In genomic region chr12:55681142-55682077, GRCh38 we compare ENCODE assay signal across 8 cellular contexts. TPM values are rescaled to one million over a fixed set of nuclear protein-coding genes. Genes with fewer than 3 reads are reported as not detected.
DNase-seq lines count a peak whose midpoint lies in the region; ATAC-seq and TF ChIP-seq lines count a peak whose summit lies in the region.

No MANE protein-coding gene starts in this region.

- H3K4me1 Mint-ChIP-seq in GM23338 = peaks cover 13% of the 10 kb centered on the region
- H3K4me1 Mint-ChIP-seq in endothelial cell (ENCODE audit: unreplicated experiment) = peaks cover 7% of the 10 kb centered on the region

- H2AFZ ChIP-seq in GM23338 = peak overlapping the region; percentile 96

- DNase-seq in BE2C (peak; percentile 24), GM23338 (ENCODE audit: low spot score) (peak; percentile 94), OCI-M2 (lab: John Stamatoyannopoulos, UW; ENCODE audit: unreplicated experiment) (peak; percentile 5), endothelial cell (ENCODE audit: low spot score) (peak; percentile 38), vagina (ENCODE audit: extremely low spot score in 2 of 2) (no peak)

- H3K79me2 ChIP-seq in GM23338 (replicated peaks; ENCODE audit: insufficient read depth) = no peaks in the 10 kb centered on the region

- H3K9me3 Mint-ChIP-seq in GM23338 (no peaks in the 10 kb centered on the region), endothelial cell (ENCODE audit: unreplicated experiment) (no peaks in the 10 kb centered on the region)

- H3K27ac Mint-ChIP-seq in GM23338 = no peak overlapping the region
- no peak overlapping the region for H3K27ac Mint-ChIP-seq in endothelial cell (ENCODE audit: unreplicated experiment)

- H3K36me3 ChIP-seq in BE2C (no peaks in the 10 kb centered on the region), GM23338 (ENCODE audit: insufficient read depth) (no peaks in the 10 kb centered on the region), vagina (no peaks in the 10 kb centered on the region)

- H3K4me2 ChIP-seq in GM23338 = peak overlapping the region; percentile 81

- no peaks in the 10 kb centered on the region for H3K4me1 ChIP-seq in BE2C
- peaks cover 6% of the 10 kb centered on the region; the same call in 1 of the 2 replicates for H3K4me1 ChIP-seq in GM23338 (ENCODE audit: insufficient read depth)
- H3K4me1 ChIP-seq in mononuclear cell (ENCODE audit: insufficient read depth, low read length) = peaks cover 34% of the 10 kb centered on the region
- H3K4me1 ChIP-seq in vagina = peaks cover 12% of the 10 kb centered on the region

- H3K4me3 ChIP-seq in BE2C (ENCODE audit: low read depth, low read length) (no peak overlapping the region), GM23338 (peak overlapping the region; percentile 46), mononuclear cell (ENCODE audit: low read length) (peak overlapping the region; percentile 13), vagina (no peak overlapping the region)

- 0 out of 2 replicates have a peak, but pooled peaks cover 2% of the 10 kb centered on the region for H3K9me2 ChIP-seq in GM23338 (ENCODE audit: insufficient read depth)

- H4K20me1 ChIP-seq in GM23338 (replicated peaks; ENCODE audit: insufficient read depth) = no peaks in the 10 kb centered on the region

- H3K27ac ChIP-seq in GM23338 (ENCODE audit: low read depth) (no peak overlapping the region), vagina (no peak overlapping the region)

- no peak for TF ChIP-seq POLR2A in vagina (IDR thresholded peaks at IDR 0.05)

- H3K4me3 Mint-ChIP-seq in GM23338 (peak overlapping the region; percentile 59), endothelial cell (ENCODE audit: unreplicated experiment) (no peak overlapping the region)

- H3K9me3 ChIP-seq in BE2C = no peaks in the 10 kb centered on the region
- no peaks in the 10 kb centered on the region for H3K9me3 ChIP-seq in mononuclear cell (ENCODE audit: low read depth, low read length)
- H3K9me3 ChIP-seq in vagina = no peaks in the 10 kb centered on the region

- ATAC-seq in GM23338 (peak; percentile 94), HG03039 (IDR thresholded peaks at IDR 0.05; ENCODE audit: unreplicated experiment) (no peak), GM21390 (IDR thresholded peaks at IDR 0.05; ENCODE audit: unreplicated experiment) (no peak)

- H3F3A ChIP-seq in GM23338 (replicated peaks; ENCODE audit: low read depth) = no peaks in the 10 kb centered on the region

- H3K27me3 ChIP-seq in BE2C (peaks cover 37% of the 10 kb centered on the region), GM23338 (ENCODE audit: insufficient read depth) (no peaks in the 10 kb centered on the region), mononuclear cell (ENCODE audit: insufficient read depth, low read length) (no peaks in the 10 kb centered on the region), vagina (no peaks in the 10 kb centered on the region)

- H3K27me3 Mint-ChIP-seq in GM23338 (ENCODE audit: insufficient read depth, low read depth, poor library complexity) (peaks cover 20% of the 10 kb centered on the region), endothelial cell (ENCODE audit: unreplicated experiment) (peaks cover 10% of the 10 kb centered on the region)

- peaks cover 3% of the 10 kb centered on the region; the same call in 1 of the 3 replicates for H3K36me3 Mint-ChIP-seq in GM23338 (ENCODE audit: low read depth)
- H3K36me3 Mint-ChIP-seq in endothelial cell (ENCODE audit: low read depth, unreplicated experiment) = no peaks in the 10 kb centered on the region

- intact Hi-C loops in vagina (cut with DNase I) = no loop called here

- TF ChIP-seq CTCF in BE2C (IDR thresholded peaks at IDR 0.05; ENCODE audit: low read depth, low read length) (peak; percentile 50), GM23338 (conservative IDR thresholded peaks at IDR 0.05; ENCODE audit: low read depth in 2 of 2) (peak; percentile 63 to 73), endothelial cell (IDR thresholded peaks at IDR 0.05; ENCODE audit: unreplicated experiment) (no peak), vagina (IDR thresholded peaks at IDR 0.05) (no peak)

TF ChIP-seq in GM23338, 12 proteins besides CTCF, POLR2A, EP300 and RAD21:
- TF ChIP-seq POLR2AphosphoS5 (IDR thresholded peaks at IDR 0.05; ENCODE audit: low read depth) (0 out of 2 replicates have a peak, but pooled peaks have one; percentile 19), REST (IDR thresholded peaks at IDR 0.05; ENCODE audit: unreplicated experiment) (no peak)

RNA-seq across cellular contexts. Expression of gene ITGA7, which starts 26.3 kb away (rescaled TPM):
- 3.1 TPM for polyA plus RNA-seq in BE2C (2012; ENCODE audit: insufficient read depth, insufficient read length, low read depth)
- 45.3 and 49.1 TPM in 2 replicates for total RNA-seq in GM23338 (2014; rRNA removed; shearing (Covaris generic))
- 17.4 and 20.0 TPM in 2 replicates for polyA plus RNA-seq in GM23338 (2016; fragmentation: Nextera tagmentation; extraction: Ambion mirVana)
- total RNA-seq in endothelial cell (ENCODE audit: unreplicated experiment) = 4.0 TPM
- 2.0 TPM for total RNA-seq in mononuclear cell
- 23.6 TPM for total RNA-seq in vagina

RNA-seq across cellular contexts. Expression of gene BLOC1S1, which starts 34.4 kb away (rescaled TPM):
- 146 TPM for polyA plus RNA-seq in BE2C (2012; ENCODE audit: insufficient read depth, insufficient read length, low read depth)
- 52.3 and 68.3 TPM in 2 replicates for total RNA-seq in GM23338 (2014; rRNA removed; shearing (Covaris generic))
- polyA plus RNA-seq in GM23338 (2016; fragmentation: Nextera tagmentation; extraction: Ambion mirVana) = 174 and 198 TPM in 2 replicates
- total RNA-seq in endothelial cell (ENCODE audit: unreplicated experiment) (66.5 TPM), mononuclear cell (61.8 TPM), vagina (173 TPM)

RNA-seq across cellular contexts. Expression of gene RDH5, which starts 38.8 kb away (rescaled TPM):
- 2.2 TPM for polyA plus RNA-seq in BE2C (2012; ENCODE audit: insufficient read depth, insufficient read length, low read depth)
- total RNA-seq in GM23338 (2014; rRNA removed; shearing (Covaris generic)) = 1.7 and 7.5 TPM in 2 replicates
- polyA plus RNA-seq in GM23338 (2016; fragmentation: Nextera tagmentation; extraction: Ambion mirVana) = 3.9 and 5.4 TPM in 2 replicates
- total RNA-seq in endothelial cell (ENCODE audit: unreplicated experiment) (4.4 TPM), mononuclear cell (3.0 TPM), vagina (10.6 TPM)

RNA-seq across cellular contexts. Expression of gene OR10P1, which starts 44.7 kb away (rescaled TPM):
- polyA plus RNA-seq in BE2C (2012; ENCODE audit: insufficient read depth, insufficient read length, low read depth) = not detected
- total RNA-seq in GM23338 (2014; rRNA removed; shearing (Covaris generic)) = not detected in 2 replicates
- polyA plus RNA-seq in GM23338 (2016; fragmentation: Nextera tagmentation; extraction: Ambion mirVana) = not detected in 2 replicates
- total RNA-seq in endothelial cell (ENCODE audit: unreplicated experiment) (not detected), mononuclear cell (not detected), vagina (not detected)

RNA-seq across cellular contexts. Expression of gene CD63, which starts 47.4 kb away (rescaled TPM):
- polyA plus RNA-seq in BE2C (2012; ENCODE audit: insufficient read depth, insufficient read length, low read depth) = 1,347 TPM
- total RNA-seq in GM23338 (2014; rRNA removed; shearing (Covaris generic)) = 294 and 307 TPM in 2 replicates
- polyA plus RNA-seq in GM23338 (2016; fragmentation: Nextera tagmentation; extraction: Ambion mirVana) = 670 and 685 TPM in 2 replicates
- total RNA-seq in endothelial cell (ENCODE audit: unreplicated experiment) = 1,134 TPM
- total RNA-seq in mononuclear cell = 184 TPM
- total RNA-seq in vagina = 568 TPM

Comparison
In these comparisons a context has a peak if more than half of its experiments do, and no peak if none do; other contexts are left out.
1. DNase-seq: peak in BE2C (single experiment), GM23338 (single experiment), OCI-M2 (single experiment) and endothelial cell (single experiment); none in vagina (0 of 2).
2. H3K4me3 ChIP-seq: peak in GM23338 (single experiment) and mononuclear cell (single experiment); none in BE2C (single experiment) and vagina (0 of 2).
3. CTCF ChIP-seq: peak in BE2C (single experiment) and GM23338 (2 of 2); none in endothelial cell (single experiment) and vagina (0 of 3).